In genomic region chr5:137470111-137470920, GRCh38 we compare ENCODE assay signal across 12 cellular contexts. TPM values are rescaled to one million over a fixed set of nuclear protein-coding genes. Genes with fewer than 3 reads are reported as not detected.
DNase-seq lines count a peak whose midpoint lies in the region; ATAC-seq and TF ChIP-seq lines count a peak whose summit lies in the region.
"Had no signal": no experiment of that assay in that cellular context is flagged by ENCODE, and none has a peak within 500 bp of the region (broad histone marks: within the 10 kb centered on the region; RNA-seq: fewer than 3 reads in every experiment).

No MANE protein-coding gene starts in this region.

- TF ChIP-seq CTCF in MCF 10A (IDR thresholded peaks at IDR 0.05; ENCODE audit: unreplicated experiment) = no peak
- TF ChIP-seq CTCF in breast epithelium (IDR thresholded peaks at IDR 0.05) = no peak
- TF ChIP-seq CTCF in astrocyte of the cerebellum (IDR thresholded peaks at IDR 0.05; ENCODE audit: low read depth, low read length, missing control alignments) = no peak
- no peak for TF ChIP-seq CTCF in upper lobe of right lung (IDR thresholded peaks at IDR 0.05)

- intact Hi-C loops in MCF 10A (cut with micrococcal nuclease) (no loop called here), breast epithelium (cut with DNase I; ENCODE audit: low total_unique reads) (loop anchor here (2.0 kb wide), 1 partner anchor 16 kb away; no protein-coding TSS in a partner anchor), upper lobe of right lung (cut with DNase I) (no loop called here)
- intact Hi-C loops in CD4-positive, alpha-beta memory T cell (cut with micrococcal nuclease) = no loop called here

- no peaks in the 10 kb centered on the region for H3K27me3 Mint-ChIP-seq in MCF 10A (ENCODE audit: insufficient read depth, unreplicated experiment)
- H3K27me3 Mint-ChIP-seq in CD4-positive, alpha-beta memory T cell = peaks cover 4 to 10% of the 10 kb centered on the region in 2 donors

- TF ChIP-seq POLR2A in breast epithelium (IDR thresholded peaks at IDR 0.05) = no peak

- no peaks in the 10 kb centered on the region for H3K9me3 ChIP-seq in breast epithelium
- H3K9me3 ChIP-seq in upper lobe of right lung = no peaks in the 10 kb centered on the region
- H3K9me3 ChIP-seq in CD4-positive, alpha-beta memory T cell (ENCODE audit: control insufficient read depth in 1 of 2, low read length in 2 of 2) = no peaks in the 10 kb centered on the region

- BruUV-seq in MCF 10A (replicated peaks; lab: Mats Ljungman, UMichigan) = no TSS peak

- in situ Hi-C loops in astrocyte of the cerebellum (cut with HindIII; ENCODE audit: low sequenced_read_pairs) = no loop called here

- peak overlapping the region; percentile 69 for H3K27ac Mint-ChIP-seq in MCF 10A (ENCODE audit: low read depth, unreplicated experiment)
- no peak overlapping the region for H3K27ac Mint-ChIP-seq in CD4-positive, alpha-beta memory T cell

- H3K27me3 ChIP-seq in breast epithelium (no peaks in the 10 kb centered on the region), upper lobe of right lung (peaks cover 3% of the 10 kb centered on the region)
- H3K27me3 ChIP-seq in CD4-positive, alpha-beta memory T cell (ENCODE audit: insufficient read depth, low read length) = no peaks in the 10 kb centered on the region

- POLR2A ChIA-PET in MCF 10A (lab: Yijun Ruan, JAX) = no interaction called here
- POLR2A ChIA-PET in CD4-positive, alpha-beta memory T cell (lab: Charles Lee; ENCODE audit: partially characterized antibody) = no interaction called here

- H3K9me3 Mint-ChIP-seq in MCF 10A (ENCODE audit: unreplicated experiment) = no peaks in the 10 kb centered on the region
- peaks cover 0 to 4% (median 0%) of the 10 kb centered on the region in 8 donors for H3K9me3 Mint-ChIP-seq in CD4-positive, alpha-beta memory T cell

- H3K27ac ChIP-seq in breast epithelium (no peak overlapping the region), upper lobe of right lung (no peak overlapping the region)
- no peak overlapping the region for H3K27ac ChIP-seq in CD4-positive, alpha-beta memory T cell (ENCODE audit: low read depth, low read length)

- peaks cover 26% of the 10 kb centered on the region for H3K4me1 Mint-ChIP-seq in MCF 10A (ENCODE audit: insufficient read depth, unreplicated experiment)
- no peaks in the 10 kb centered on the region for H3K4me1 Mint-ChIP-seq in CD4-positive, alpha-beta memory T cell

- H3K4me3 Mint-ChIP-seq in MCF 10A (ENCODE audit: unreplicated experiment) = no peak overlapping the region
- H3K4me3 Mint-ChIP-seq in CD4-positive, alpha-beta memory T cell = no peak overlapping the region

- H3K36me3 ChIP-seq in breast epithelium = no peaks in the 10 kb centered on the region
- H3K36me3 ChIP-seq in upper lobe of right lung = no peaks in the 10 kb centered on the region
- H3K36me3 ChIP-seq in CD4-positive, alpha-beta memory T cell (ENCODE audit: insufficient read depth, low read length) = no peaks in the 10 kb centered on the region

- H3K4me1 ChIP-seq in breast epithelium = no peaks in the 10 kb centered on the region
- no peaks in the 10 kb centered on the region for H3K4me1 ChIP-seq in upper lobe of right lung
- H3K4me1 ChIP-seq in CD4-positive, alpha-beta memory T cell (ENCODE audit: insufficient read depth, low read length) = no peaks in the 10 kb centered on the region

- DNase-seq in MCF 10A (ENCODE audit: unreplicated experiment) (peak; percentile 97), breast epithelium (ENCODE audit: low spot score in 2 of 2) (no peak), astrocyte of the cerebellum (ENCODE audit: low read depth) (peak; percentile 93), iris pigment epithelial cell (ENCODE audit: low read depth) (peak; percentile 88), upper lobe of right lung (no peak), NOMO-1 treated with dmso at 0.1 percent for 144 hours (lab: John Stamatoyannopoulos, UW; ENCODE audit: unreplicated experiment) (no peak), activated gamma-delta T cell (lab: John Stamatoyannopoulos, UW) (no peak)
- DNase-seq in CD4-positive, alpha-beta memory T cell = no peak
- DNase-seq: 8988T, amygdala had no signal

- CTCF ChIA-PET in MCF 10A (lab: Yijun Ruan, JAX) = interaction anchor here (0.6 to 4.0 kb wide), 5 partner anchors 143 to 632 kb away, joined by 3 to 22 read pairs (median 3); no protein-coding TSS in a partner anchor
- CTCF ChIA-PET in CD4-positive, alpha-beta memory T cell (lab: Charles Lee; ENCODE audit: partially characterized antibody) = no interaction called here

- no peaks in the 10 kb centered on the region for H3K36me3 Mint-ChIP-seq in MCF 10A (ENCODE audit: insufficient read depth, unreplicated experiment)
- no peaks in the 10 kb centered on the region for H3K36me3 Mint-ChIP-seq in CD4-positive, alpha-beta memory T cell

- ATAC-seq in upper lobe of right lung = peak; percentile 10
- ATAC-seq: HepG2 had no signal

- no peak overlapping the region for H3K4me3 ChIP-seq in breast epithelium
- no peak overlapping the region for H3K4me3 ChIP-seq in astrocyte of the cerebellum (ENCODE audit: low read depth, low read length)
- no peak overlapping the region for H3K4me3 ChIP-seq in upper lobe of right lung
- H3K4me3 ChIP-seq in CD4-positive, alpha-beta memory T cell (ENCODE audit: low read length in 2 of 2) = no peak overlapping the region

RNA-seq across cellular contexts. Expression of gene SPOCK1, which starts 28.8 kb away (rescaled TPM):
- 34.3 and 61.6 TPM in 2 replicates for total RNA-seq in MCF 10A (2022)
- 10 to 100 TPM; 14.5 to 52.0 (median 24.3) TPM for total RNA-seq in breast epithelium
- total RNA-seq in upper lobe of right lung = 4.0 TPM
- total RNA-seq in CD4-positive, alpha-beta memory T cell = not detected
- not detected for polyA plus RNA-seq in CD4-positive, alpha-beta memory T cell
- total RNA-seq: activated CD8-positive, alpha-beta memory T cell treated with anti-CD3 and anti-CD28 coated beads for 36 hours had no signal

Comparison
In these comparisons a context has a peak if more than half of its experiments do, and no peak if none do; other contexts are left out.
1. DNase-seq: peak in MCF 10A (single experiment), astrocyte of the cerebellum (single experiment) and iris pigment epithelial cell (single experiment); none in breast epithelium (0 of 2), upper lobe of right lung (single experiment), NOMO-1 treated with dmso at 0.1 percent for 144 hours (single experiment), activated gamma-delta T cell (single experiment) and CD4-positive, alpha-beta memory T cell (0 of 5).